29 cellular contexts compared by ENCODE assay signal in genomic region chr3:156768390-156768789, GRCh38. TPM values are rescaled to one million over a fixed set of nuclear protein-coding genes. Genes with fewer than 3 reads are reported as not detected.
"Had no signal": no experiment of that assay in that cellular context is flagged by ENCODE, and none has a peak within 500 bp of the region (broad histone marks: within the 10 kb centered on the region; RNA-seq: fewer than 3 reads in every experiment).

No MANE protein-coding gene starts in this region.

- H3K27me3 ChIP-seq: colonic mucosa, esophagus muscularis mucosa, esophagus squamous epithelium, foreskin keratinocyte, gastrocnemius medialis, gastroesophageal sphincter, heart left ventricle, heart right ventricle had no signal

- H3K36me3 ChIP-seq: colonic mucosa, esophagus muscularis mucosa, esophagus squamous epithelium, gastrocnemius medialis, gastroesophageal sphincter, heart left ventricle, heart right ventricle had no signal

- H3K27ac ChIP-seq: colonic mucosa, coronary artery, dorsolateral prefrontal cortex, epithelial cell of prostate, esophagus muscularis mucosa, esophagus squamous epithelium, foreskin keratinocyte, gastrocnemius medialis, gastroesophageal sphincter, heart left ventricle, heart right ventricle had no signal

- H3K4me3 ChIP-seq: colonic mucosa, coronary artery, dorsolateral prefrontal cortex, esophagus muscularis mucosa, esophagus squamous epithelium, gastrocnemius medialis, gastroesophageal sphincter, heart left ventricle, heart right ventricle had no signal

- FAIRE-seq: colon, endometrium, endothelial cell of umbilical vein, frontal cortex had no signal

- DNase-seq: colonic mucosa; cortex of kidney; dermis blood vessel endothelial cell; dorsolateral prefrontal cortex; effector CD4-positive, alpha-beta T cell; effector CD8-positive, alpha-beta T cell; effector memory CD4-positive, alpha-beta T cell; effector memory CD8-positive, alpha-beta T cell; endodermal cell; erythroblast; esophagus squamous epithelium; foreskin fibroblast; foreskin keratinocyte; foreskin melanocyte; gastrocnemius medialis; glutamatergic neuron; head of caudate nucleus; heart left ventricle; heart right ventricle had no signal

- H3K4me1 ChIP-seq: colonic mucosa, gastrocnemius medialis had no signal

- H3K9me3 ChIP-seq: colonic mucosa, esophagus muscularis mucosa, esophagus squamous epithelium, gastrocnemius medialis, gastroesophageal sphincter, heart left ventricle, heart right ventricle had no signal

- ATAC-seq: effector memory CD8-positive, alpha-beta T cell; esophagus mucosa; foreskin keratinocyte; gastrocnemius medialis; gastroesophageal sphincter; heart left ventricle; heart right ventricle had no signal

RNA-seq across cellular contexts. Expression of gene LEKR1, which starts 57.8 kb away (rescaled TPM):
- total RNA-seq: glomerular endothelial cell had no signal
